Comparison of ENCODE assay signal across 10 cellular contexts in the genomic region with DNA sequence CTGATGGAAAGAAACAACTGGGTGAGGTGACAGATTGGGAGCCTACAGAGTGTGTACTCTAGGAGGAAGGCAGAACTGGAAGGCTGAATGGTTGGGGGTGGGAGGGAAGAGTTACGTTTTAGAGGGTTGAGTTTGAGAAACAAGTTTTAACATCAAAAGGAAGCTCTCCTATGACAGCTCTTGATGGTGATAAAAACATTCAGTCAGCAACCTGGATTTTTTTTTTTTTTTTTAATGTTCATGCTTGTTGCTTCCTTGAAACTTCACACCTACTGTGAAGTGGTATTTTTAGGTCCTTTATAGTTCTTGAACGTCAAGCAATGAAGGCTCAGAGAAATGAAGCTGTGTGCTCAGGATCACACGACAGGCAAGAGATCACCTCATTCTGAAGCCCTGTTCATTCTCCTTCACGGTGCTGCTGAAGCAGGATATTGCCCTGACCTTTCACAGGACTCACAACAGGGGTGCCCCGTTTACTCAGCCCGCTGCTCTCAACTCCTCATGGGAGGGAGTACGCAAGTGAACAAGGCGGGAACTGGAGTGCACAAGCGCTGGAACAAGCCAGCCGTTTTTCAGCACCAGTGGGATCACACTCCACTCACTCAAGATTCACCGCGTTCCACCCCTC. TPM values are rescaled to one million over a fixed set of nuclear protein-coding genes. Genes with fewer than 3 reads are reported as not detected.
DNase-seq lines count a peak whose midpoint lies in the region; ATAC-seq and TF ChIP-seq lines count a peak whose summit lies in the region.
"Had no signal": no experiment of that assay in that cellular context is flagged by ENCODE, and none has a peak within 500 bp of the region (broad histone marks: within the 10 kb centered on the region; RNA-seq: fewer than 3 reads in every experiment).

No MANE protein-coding gene starts in this region.

- H3K4me1 ChIP-seq in left ventricle myocardium inferior: peaks cover 65% of the 10 kb centered on the region
- peaks cover 32% of the 10 kb centered on the region for H3K4me1 ChIP-seq in vagina

- TF ChIP-seq CTCF in left ventricle myocardium inferior (IDR thresholded peaks at IDR 0.05; ENCODE audit: borderline replicate concordance) (no peak), vagina (IDR thresholded peaks at IDR 0.05) (no peak)

- H3K27ac ChIP-seq in left ventricle myocardium inferior (replicated peaks): peak overlapping the region; percentile 98
- peak overlapping the region; percentile 93 for H3K27ac ChIP-seq in vagina

- intact Hi-C loops in left ventricle myocardium inferior (cut with micrococcal nuclease): no loop called here
- intact Hi-C loops in left ventricle myocardium superior (cut with micrococcal nuclease): no loop called here
- intact Hi-C loops in vagina (cut with DNase I): no loop called here
- intact Hi-C loops in sciatic nerve (cut with DNase I): no loop called here

- H3K4me1 Mint-ChIP-seq in activated T-cell treated with anti-CD3 and anti-CD28 coated beads, Interleukin-2, amount 50 U/mL, for 4 hours (ENCODE audit: low read depth): peaks cover 54% of the 10 kb centered on the region
- H3K4me1 Mint-ChIP-seq in immature natural killer cell: peaks cover 61 to 68% of the 10 kb centered on the region in 2 donors

- no peak for ATAC-seq in left ventricle myocardium superior
- ATAC-seq in activated T-cell treated with anti-CD3 and anti-CD28 coated beads, Interleukin-2, amount 50 U/mL, for 4 hours: no peak
- no peak for ATAC-seq in GM18861 (IDR thresholded peaks at IDR 0.05; ENCODE audit: unreplicated experiment)
- no peak for ATAC-seq in HG02588 (IDR thresholded peaks at IDR 0.05; ENCODE audit: unreplicated experiment)
- no peak for ATAC-seq in sciatic nerve

- peak overlapping the region; percentile 22 for H3K4me3 Mint-ChIP-seq in activated T-cell treated with anti-CD3 and anti-CD28 coated beads, Interleukin-2, amount 50 U/mL, for 4 hours
- H3K4me3 Mint-ChIP-seq in immature natural killer cell: peak overlapping the region; percentile 61 to 99 (median 71)
- H3K4me3 Mint-ChIP-seq: CD14-positive monocyte had no signal

- H3K9me3 ChIP-seq in left ventricle myocardium inferior (replicated peaks): no peaks in the 10 kb centered on the region
- H3K9me3 ChIP-seq in vagina: no peaks in the 10 kb centered on the region

- H3K4me3 ChIP-seq in left ventricle myocardium inferior: peak overlapping the region; percentile 94
- H3K4me3 ChIP-seq in vagina: no peak overlapping the region

- H3K36me3 ChIP-seq in left ventricle myocardium inferior (no peaks in the 10 kb centered on the region), vagina (no peaks in the 10 kb centered on the region)

- no peaks in the 10 kb centered on the region for H3K9me3 Mint-ChIP-seq in activated T-cell treated with anti-CD3 and anti-CD28 coated beads, Interleukin-2, amount 50 U/mL, for 4 hours
- H3K9me3 Mint-ChIP-seq in immature natural killer cell: no peaks in the 10 kb centered on the region

- TF ChIP-seq POLR2A in vagina (IDR thresholded peaks at IDR 0.05): no peak

- H3K27me3 Mint-ChIP-seq in activated T-cell treated with anti-CD3 and anti-CD28 coated beads, Interleukin-2, amount 50 U/mL, for 4 hours (ENCODE audit: low read depth): no peaks in the 10 kb centered on the region
- H3K27me3 Mint-ChIP-seq in immature natural killer cell (ENCODE audit: low read depth in 3 of 3): peaks cover 6 to 9% (median 7%) of the 10 kb centered on the region in 3 donors

- H3K27me3 ChIP-seq in left ventricle myocardium inferior (ENCODE audit: low read depth) (no peaks in the 10 kb centered on the region), vagina (no peaks in the 10 kb centered on the region)

- DNase-seq in left ventricle myocardium inferior (no peak), left ventricle myocardium superior (no peak), immature natural killer cell (peak; percentile 46 to 59 (median 59)), vagina (ENCODE audit: extremely low spot score in 2 of 2) (no peak), sciatic nerve (ENCODE audit: low spot score) (no peak)
- no peak for DNase-seq in activated T-cell treated with anti-CD3 and anti-CD28 coated beads, Interleukin-2, amount 50 U/mL, for 4 hours
- DNase-seq: NCI-H446 treated with DMSO at 0.1 percent for 48 hours had no signal

- peak overlapping the region; percentile 79 to 95 (median 89) for H3K27ac Mint-ChIP-seq in immature natural killer cell

- H3K36me3 Mint-ChIP-seq in activated T-cell treated with anti-CD3 and anti-CD28 coated beads, Interleukin-2, amount 50 U/mL, for 4 hours (ENCODE audit: insufficient read depth): peaks cover 3% of the 10 kb centered on the region
- H3K36me3 Mint-ChIP-seq in immature natural killer cell: no peaks in the 10 kb centered on the region

RNA-seq across cellular contexts. Expression of gene TMEM109, which starts 1.6 kb away (rescaled TPM):
- total RNA-seq in left ventricle myocardium inferior (86.7 TPM), left ventricle myocardium superior (97.0 TPM), vagina (127 TPM), sciatic nerve (128 TPM)
- 100 to 1,000 TPM; 184 to 216 (median 204) TPM for total RNA-seq in activated T-cell treated with anti-CD3 and anti-CD28 coated beads, Interleukin-2, amount 50 U/mL, for 4 hours
- 100 to 1,000 TPM; 292 to 631 (median 400) TPM for polyA plus RNA-seq in immature natural killer cell

RNA-seq across cellular contexts. Expression of gene PRPF19, which starts 6.0 kb away (rescaled TPM):
- 36.5 TPM for total RNA-seq in left ventricle myocardium inferior
- 41.5 TPM for total RNA-seq in left ventricle myocardium superior
- 100 to 1,000 TPM; 297 to 335 (median 311) TPM for total RNA-seq in activated T-cell treated with anti-CD3 and anti-CD28 coated beads, Interleukin-2, amount 50 U/mL, for 4 hours
- 10 to 100 TPM in 2 of 3 donors, 1 to 10 TPM in 1; 8.9 to 15.2 (median 13.6) TPM for polyA plus RNA-seq in immature natural killer cell
- total RNA-seq in vagina: 54.0 TPM
- 50.7 TPM for total RNA-seq in sciatic nerve

RNA-seq across cellular contexts. Expression of gene TMEM132A, which starts 11.9 kb away (rescaled TPM):
- total RNA-seq in left ventricle myocardium inferior (6.4 TPM), left ventricle myocardium superior (5.9 TPM), vagina (6.1 TPM), sciatic nerve (34.2 TPM)
- 1 to 10 TPM in 2 of 3 donors, under 1 TPM in 1; 0.84 to 1.4 (median 1.4) TPM for total RNA-seq in activated T-cell treated with anti-CD3 and anti-CD28 coated beads, Interleukin-2, amount 50 U/mL, for 4 hours
- not detected for polyA plus RNA-seq in immature natural killer cell

RNA-seq across cellular contexts. Expression of gene SLC15A3, which starts 39.6 kb away (rescaled TPM):
- total RNA-seq in left ventricle myocardium inferior (15.4 TPM), left ventricle myocardium superior (16.8 TPM), vagina (23.1 TPM), sciatic nerve (49.4 TPM)
- 1 to 10 TPM; 3.8 to 6.1 (median 5.5) TPM for total RNA-seq in activated T-cell treated with anti-CD3 and anti-CD28 coated beads, Interleukin-2, amount 50 U/mL, for 4 hours
- polyA plus RNA-seq in immature natural killer cell: under 1 TPM in 2 of 3 donors, not detected in 1; 0.41 to 0.43 TPM

RNA-seq across cellular contexts. Expression of gene ZP1, which starts 45.0 kb away (rescaled TPM):
- total RNA-seq in left ventricle myocardium inferior: not detected
- not detected for total RNA-seq in left ventricle myocardium superior
- total RNA-seq in activated T-cell treated with anti-CD3 and anti-CD28 coated beads, Interleukin-2, amount 50 U/mL, for 4 hours: not detected
- polyA plus RNA-seq in immature natural killer cell: not detected
- not detected for total RNA-seq in vagina
- total RNA-seq in sciatic nerve: 0.85 TPM

Comparison
In these comparisons a context has a peak if more than half of its experiments do, and no peak if none do; other contexts are left out.
1. DNase-seq: peak in immature natural killer cell (3 of 3); none in left ventricle myocardium inferior (single experiment), left ventricle myocardium superior (single experiment), activated T-cell treated with anti-CD3 and anti-CD28 coated beads, Interleukin-2, amount 50 U/mL, for 4 hours (single experiment), vagina (0 of 2) and sciatic nerve (single experiment).